21 cellular contexts compared by ENCODE assay signal in the genomic region with DNA sequence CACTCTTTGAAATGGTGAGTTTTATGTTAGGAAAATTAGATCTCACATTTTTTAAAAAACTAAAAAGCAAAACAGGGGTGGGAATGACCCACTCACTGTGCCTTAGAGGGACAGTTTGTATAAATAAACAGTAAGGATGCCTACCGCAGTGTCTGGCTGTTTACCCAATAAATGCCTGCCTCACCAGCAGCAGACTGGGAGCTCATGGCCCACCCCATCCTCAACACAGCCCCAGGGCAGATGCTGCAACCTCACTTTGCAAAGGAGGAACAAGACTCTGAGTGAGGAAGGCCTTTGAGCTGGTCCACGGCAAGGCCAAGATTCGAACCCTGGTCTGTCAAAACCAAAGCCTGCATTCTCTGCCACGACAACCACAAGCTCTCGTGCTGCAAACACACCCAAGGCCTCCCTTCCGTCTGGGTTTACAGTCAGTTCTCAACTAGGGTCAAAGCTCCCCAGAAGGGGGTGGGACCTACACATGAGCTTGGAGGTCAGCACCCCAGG.
"Had no signal": no experiment of that assay in that cellular context is flagged by ENCODE, and none has a peak within 500 bp of the region (broad histone marks: within the 10 kb centered on the region; RNA-seq: fewer than 3 reads in every experiment).

No MANE protein-coding gene starts in this region.

- H3K9me3 ChIP-seq: left ventricle myocardium inferior, lower lobe of right lung, pancreas, suprapubic skin, tibial artery, upper lobe of right lung, vagina had no signal

- H3K36me3 ChIP-seq: left ventricle myocardium inferior, lower lobe of right lung, pancreas, suprapubic skin, tibial artery, upper lobe of right lung, vagina had no signal

- ATAC-seq: foreskin keratinocyte; left cardiac atrium; lower lobe of right lung; natural killer cell treated with Interleukin-12 subunit alpha and Interleukin-12 subunit beta and Interleukin-15 and Interleukin-18, amount 100 ng/mL, for 72 hours; pancreas; right cardiac atrium; upper lobe of right lung had no signal

- DNase-seq: effector CD4-positive, alpha-beta T cell; endodermal cell; erythroblast; foreskin keratinocyte; kidney; left cardiac atrium; left ventricle myocardium inferior; lower lobe of right lung; midbrain; occipital lobe; pancreas; right cardiac atrium; small intestine; stimulated activated CD4-positive, alpha-beta T cell treated with anti-CD3 and anti-CD28 coated beads, Interleukin-12 subunit alpha, Interleukin-12 subunit beta, amount 100 ng/mL, for 4 hours; stimulated activated naive CD4-positive, alpha-beta T cell treated with Interleukin-2 at 50 U/mL for 16 hours; tibial artery; upper lobe of right lung had no signal

- H3K27ac ChIP-seq: foreskin keratinocyte, left ventricle myocardium inferior, lower lobe of right lung, pancreas, suprapubic skin, tibial artery, upper lobe of right lung, vagina had no signal

- H3K4me1 ChIP-seq: foreskin keratinocyte, left ventricle myocardium inferior, lower lobe of right lung, pancreas, suprapubic skin, tibial artery, upper lobe of right lung, vagina had no signal

- FAIRE-seq: endothelial cell of umbilical vein, kidney, pancreas, small intestine had no signal

- H3K27me3 ChIP-seq: pancreas, suprapubic skin, upper lobe of right lung, vagina had no signal

- H3K4me3 ChIP-seq: left ventricle myocardium inferior, lower lobe of right lung, pancreas, suprapubic skin, tibial artery, upper lobe of right lung, vagina had no signal
